8 cellular contexts compared by ENCODE assay signal in the genomic region with DNA sequence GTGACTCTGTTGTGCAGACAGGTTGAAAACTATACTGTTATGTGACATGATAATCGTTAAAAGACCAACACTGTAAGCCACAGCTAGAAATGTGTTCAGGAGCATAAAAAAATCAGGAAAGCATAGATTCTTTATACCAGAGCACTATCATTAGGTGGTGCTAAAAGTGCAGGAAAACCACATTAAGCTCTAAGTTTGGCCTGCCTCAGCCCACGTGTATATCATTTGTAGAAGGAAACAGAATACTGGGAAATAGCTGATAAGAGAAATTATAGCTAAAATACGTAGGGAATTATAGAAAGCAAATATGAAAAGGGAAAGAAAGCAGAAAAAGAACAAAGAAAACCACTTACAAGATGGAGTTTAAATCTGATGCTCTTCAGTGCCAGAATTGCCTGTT. TPM values are rescaled to one million over a fixed set of nuclear protein-coding genes. Genes with fewer than 3 reads are reported as not detected.
A peak's percentile ranks its signal among the peaks of the same experiment; 100 is the strongest.
DNase-seq lines count a peak whose midpoint lies in the region; ATAC-seq and TF ChIP-seq lines count a peak whose summit lies in the region.

No MANE protein-coding gene starts in this region.

- no peaks in the 10 kb centered on the region for H3K4me1 Mint-ChIP-seq in CD4-positive, CD25-positive, alpha-beta regulatory T cell
- no peaks in the 10 kb centered on the region for H3K4me1 Mint-ChIP-seq in effector memory CD8-positive, alpha-beta T cell (ENCODE audit: low read depth in 2 of 2)

- peak overlapping the region in 1 of 3 donors; percentile 71 for H3K27ac Mint-ChIP-seq in CD4-positive, CD25-positive, alpha-beta regulatory T cell
- H3K27ac Mint-ChIP-seq in effector memory CD8-positive, alpha-beta T cell, result no peak overlapping the region

- no peaks in the 10 kb centered on the region for H3K36me3 ChIP-seq in CD4-positive, CD25-positive, alpha-beta regulatory T cell (ENCODE audit: control insufficient read depth, insufficient read depth, low read length)
- no peaks in the 10 kb centered on the region for H3K36me3 ChIP-seq in esophagus squamous epithelium
- no peaks in the 10 kb centered on the region for H3K36me3 ChIP-seq in vagina

- H3K27ac ChIP-seq in CD4-positive, CD25-positive, alpha-beta regulatory T cell (ENCODE audit: insufficient read depth, low read length, poor library complexity, severe bottlenecking), result no peak overlapping the region
- H3K27ac ChIP-seq in esophagus squamous epithelium, result no peak overlapping the region
- H3K27ac ChIP-seq in vagina, result no peak overlapping the region

- peak; percentile 63 for TF ChIP-seq RAD21 in Ishikawa (IDR thresholded peaks at IDR 0.05; ENCODE audit: low read depth)

- no peaks in the 10 kb centered on the region for H3K9me3 ChIP-seq in CD4-positive, CD25-positive, alpha-beta regulatory T cell (ENCODE audit: control insufficient read depth in 2 of 2, low read length in 2 of 2)
- H3K9me3 ChIP-seq in esophagus squamous epithelium (no peaks in the 10 kb centered on the region), vagina (no peaks in the 10 kb centered on the region)

- no peak for ATAC-seq in CD4-positive, CD25-positive, alpha-beta regulatory T cell (ENCODE audit: low read depth in 2 of 2)
- no peak for ATAC-seq in effector memory CD8-positive, alpha-beta T cell (replicated peaks)
- no peak for ATAC-seq in GM21723 (IDR thresholded peaks at IDR 0.05; ENCODE audit: unreplicated experiment)

- no peak overlapping the region for H3K4me3 Mint-ChIP-seq in CD4-positive, CD25-positive, alpha-beta regulatory T cell
- no peak overlapping the region for H3K4me3 Mint-ChIP-seq in effector memory CD8-positive, alpha-beta T cell

- peaks cover 0 to 2% (median 0%) of the 10 kb centered on the region in 7 donors for H3K9me3 Mint-ChIP-seq in CD4-positive, CD25-positive, alpha-beta regulatory T cell
- no peaks in the 10 kb centered on the region for H3K9me3 Mint-ChIP-seq in effector memory CD8-positive, alpha-beta T cell

- DNase-seq in CD4-positive, CD25-positive, alpha-beta regulatory T cell, result peak in 2 of 3 donors; percentile 13 to 46
- DNase-seq in kidney tubule cell (ENCODE audit: low spot score), result peak; percentile 17
- no peak for DNase-seq in esophagus squamous epithelium (lab: John Stamatoyannopoulos, UW)
- no peak for DNase-seq in vagina (ENCODE audit: extremely low spot score in 2 of 2)
- DNase-seq in effector memory CD8-positive, alpha-beta T cell, result no peak

- TF ChIP-seq CTCF in WI38 (IDR thresholded peaks at IDR 0.05; ENCODE audit: low read depth, low read length) (0 out of 2 replicates have a peak, but pooled peaks have one; percentile 9), esophagus squamous epithelium (IDR thresholded peaks at IDR 0.05) (peak in 3 of 6 experiments; percentile 5 to 17 (median 12)), vagina (IDR thresholded peaks at IDR 0.05) (peak in 1 of 3 experiments; percentile 22)

- no peaks in the 10 kb centered on the region for H3K4me1 ChIP-seq in CD4-positive, CD25-positive, alpha-beta regulatory T cell (ENCODE audit: control insufficient read depth, insufficient read depth, low read length, poor library complexity, severe bottlenecking)
- no peaks in the 10 kb centered on the region for H3K4me1 ChIP-seq in esophagus squamous epithelium
- H3K4me1 ChIP-seq in vagina, result no peaks in the 10 kb centered on the region

- no peak for TF ChIP-seq EP300 in Ishikawa (IDR thresholded peaks at IDR 0.05; ENCODE audit: borderline replicate concordance)

- TF ChIP-seq POLR2A in esophagus squamous epithelium (IDR thresholded peaks at IDR 0.05), result no peak
- TF ChIP-seq POLR2A in vagina (IDR thresholded peaks at IDR 0.05), result no peak

- intact Hi-C loops in esophagus squamous epithelium (cut with DNase I) (no loop called here), vagina (cut with DNase I) (no loop called here)

- H3K27me3 ChIP-seq in CD4-positive, CD25-positive, alpha-beta regulatory T cell (ENCODE audit: control insufficient read depth, insufficient read depth, low read length), result no peaks in the 10 kb centered on the region
- H3K27me3 ChIP-seq in esophagus squamous epithelium, result no peaks in the 10 kb centered on the region
- H3K27me3 ChIP-seq in vagina, result no peaks in the 10 kb centered on the region

- no peak overlapping the region for H3K4me3 ChIP-seq in CD4-positive, CD25-positive, alpha-beta regulatory T cell (ENCODE audit: low read depth, low read length)
- no peak overlapping the region for H3K4me3 ChIP-seq in WI38 (ENCODE audit: low read depth, low read length)
- no peak overlapping the region for H3K4me3 ChIP-seq in esophagus squamous epithelium
- no peak overlapping the region for H3K4me3 ChIP-seq in vagina

- no peaks in the 10 kb centered on the region for H3K36me3 Mint-ChIP-seq in CD4-positive, CD25-positive, alpha-beta regulatory T cell
- no peaks in the 10 kb centered on the region for H3K36me3 Mint-ChIP-seq in effector memory CD8-positive, alpha-beta T cell (ENCODE audit: insufficient read depth)

- 11 to 16% methylated on average over 3 of the region's 3 CpGs for WGBS in esophagus squamous epithelium, 2 donors

- peaks cover 5% of the 10 kb centered on the region for H3K27me3 Mint-ChIP-seq in CD4-positive, CD25-positive, alpha-beta regulatory T cell
- no peaks in the 10 kb centered on the region for H3K27me3 Mint-ChIP-seq in effector memory CD8-positive, alpha-beta T cell

TF ChIP-seq in Ishikawa, 13 proteins besides CTCF, POLR2A, EP300 and RAD21:
- TF ChIP-seq, protein P1, sequence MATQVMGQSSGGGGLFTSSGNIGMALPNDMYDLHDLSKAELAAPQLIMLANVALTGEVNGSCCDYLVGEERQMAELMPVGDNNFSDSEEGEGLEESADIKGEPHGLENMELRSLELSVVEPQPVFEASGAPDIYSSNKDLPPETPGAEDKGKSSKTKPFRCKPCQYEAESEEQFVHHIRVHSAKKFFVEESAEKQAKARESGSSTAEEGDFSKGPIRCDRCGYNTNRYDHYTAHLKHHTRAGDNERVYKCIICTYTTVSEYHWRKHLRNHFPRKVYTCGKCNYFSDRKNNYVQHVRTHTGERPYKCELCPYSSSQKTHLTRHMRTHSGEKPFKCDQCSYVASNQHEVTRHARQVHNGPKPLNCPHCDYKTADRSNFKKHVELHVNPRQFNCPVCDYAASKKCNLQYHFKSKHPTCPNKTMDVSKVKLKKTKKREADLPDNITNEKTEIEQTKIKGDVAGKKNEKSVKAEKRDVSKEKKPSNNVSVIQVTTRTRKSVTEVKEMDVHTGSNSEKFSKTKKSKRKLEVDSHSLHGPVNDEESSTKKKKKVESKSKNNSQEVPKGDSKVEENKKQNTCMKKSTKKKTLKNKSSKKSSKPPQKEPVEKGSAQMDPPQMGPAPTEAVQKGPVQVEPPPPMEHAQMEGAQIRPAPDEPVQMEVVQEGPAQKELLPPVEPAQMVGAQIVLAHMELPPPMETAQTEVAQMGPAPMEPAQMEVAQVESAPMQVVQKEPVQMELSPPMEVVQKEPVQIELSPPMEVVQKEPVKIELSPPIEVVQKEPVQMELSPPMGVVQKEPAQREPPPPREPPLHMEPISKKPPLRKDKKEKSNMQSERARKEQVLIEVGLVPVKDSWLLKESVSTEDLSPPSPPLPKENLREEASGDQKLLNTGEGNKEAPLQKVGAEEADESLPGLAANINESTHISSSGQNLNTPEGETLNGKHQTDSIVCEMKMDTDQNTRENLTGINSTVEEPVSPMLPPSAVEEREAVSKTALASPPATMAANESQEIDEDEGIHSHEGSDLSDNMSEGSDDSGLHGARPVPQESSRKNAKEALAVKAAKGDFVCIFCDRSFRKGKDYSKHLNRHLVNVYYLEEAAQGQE (IDR thresholded peaks at IDR 0.05; ENCODE audit: low read depth), result no peak
- no peak for TF ChIP-seq ZBTB7A (IDR thresholded peaks at IDR 0.05; ENCODE audit: low read depth)
- no peak for TF ChIP-seq YY1 (IDR thresholded peaks at IDR 0.05; ENCODE audit: low read depth)
- TF ChIP-seq, protein P2, sequence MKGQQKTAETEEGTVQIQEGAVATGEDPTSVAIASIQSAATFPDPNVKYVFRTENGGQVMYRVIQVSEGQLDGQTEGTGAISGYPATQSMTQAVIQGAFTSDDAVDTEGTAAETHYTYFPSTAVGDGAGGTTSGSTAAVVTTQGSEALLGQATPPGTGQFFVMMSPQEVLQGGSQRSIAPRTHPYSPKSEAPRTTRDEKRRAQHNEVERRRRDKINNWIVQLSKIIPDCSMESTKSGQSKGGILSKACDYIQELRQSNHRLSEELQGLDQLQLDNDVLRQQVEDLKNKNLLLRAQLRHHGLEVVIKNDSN (IDR thresholded peaks at IDR 0.05), result no peak
- no peak for TF ChIP-seq CEBPB (IDR thresholded peaks at IDR 0.05)
- no peak for TF ChIP-seq CREB1 (IDR thresholded peaks at IDR 0.05; ENCODE audit: low read depth)
- TF ChIP-seq NFIC (IDR thresholded peaks at IDR 0.05), result no peak
- TF ChIP-seq TAF1 (IDR thresholded peaks at IDR 0.05; ENCODE audit: low read depth), result no peak
- no peak for TF ChIP-seq TEAD4 (IDR thresholded peaks at IDR 0.05)
- TF ChIP-seq FOXM1 (IDR thresholded peaks at IDR 0.05; ENCODE audit: borderline replicate concordance, low read depth), result no peak
- TF ChIP-seq, protein P3, sequence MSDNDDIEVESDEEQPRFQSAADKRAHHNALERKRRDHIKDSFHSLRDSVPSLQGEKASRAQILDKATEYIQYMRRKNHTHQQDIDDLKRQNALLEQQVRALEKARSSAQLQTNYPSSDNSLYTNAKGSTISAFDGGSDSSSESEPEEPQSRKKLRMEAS (IDR thresholded peaks at IDR 0.05), result no peak
- TF ChIP-seq EGR1 (IDR thresholded peaks at IDR 0.05), result no peak
- no peak for TF ChIP-seq TCF12 (IDR thresholded peaks at IDR 0.05; ENCODE audit: low read depth)

RNA-seq across cellular contexts. Expression of a gene that starts 26.5 kb away (rescaled TPM):
- 7.6 TPM for total RNA-seq in CD4-positive, CD25-positive, alpha-beta regulatory T cell
- 10 to 100 TPM; 35.1 to 49.8 (median 44.8) TPM for polyA plus RNA-seq in CD4-positive, CD25-positive, alpha-beta regulatory T cell
- total RNA-seq in esophagus squamous epithelium (10 to 100 TPM in 1 of 4 donors, 1 to 10 TPM in 3; 3.2 to 15.1 (median 8.7) TPM), vagina (8.8 TPM)

Comparison
In these comparisons a context has a peak if more than half of its experiments do, and no peak if none do; other contexts are left out.
1. DNase-seq: peak in CD4-positive, CD25-positive, alpha-beta regulatory T cell (2 of 3) and kidney tubule cell (single experiment); none in esophagus squamous epithelium (single experiment), vagina (0 of 2) and effector memory CD8-positive, alpha-beta T cell (0 of 3).